In genomic region chr7:1060315-1061080, GRCh38 we compare ENCODE assay signal across 10 cellular contexts. TPM values are rescaled to one million over a fixed set of nuclear protein-coding genes. Genes with fewer than 3 reads are reported as not detected.
DNase-seq lines count a peak whose midpoint lies in the region; ATAC-seq and TF ChIP-seq lines count a peak whose summit lies in the region.
"Had no signal": no experiment of that assay in that cellular context is flagged by ENCODE, and none has a peak within 500 bp of the region (broad histone marks: within the 10 kb centered on the region; RNA-seq: fewer than 3 reads in every experiment).

No MANE protein-coding gene starts in this region.

- no peak for TF ChIP-seq CTCF in left lung (IDR thresholded peaks at IDR 0.05)
- no peak for TF ChIP-seq CTCF in upper lobe of left lung (IDR thresholded peaks at IDR 0.05)
- TF ChIP-seq CTCF in transverse colon (IDR thresholded peaks at IDR 0.05): no peak

- TF ChIP-seq RAD21 in Ishikawa (IDR thresholded peaks at IDR 0.05; ENCODE audit: low read depth): no peak

- TF ChIP-seq EP300 in Ishikawa (IDR thresholded peaks at IDR 0.05; ENCODE audit: borderline replicate concordance) (no peak), upper lobe of left lung (IDR thresholded peaks at IDR 0.05) (peak in 1 of 4 donors; percentile 23), transverse colon (IDR thresholded peaks at IDR 0.05; ENCODE audit: low read depth) (no peak)

- in situ Hi-C loops in transverse colon (cut with MboI; ENCODE audit: low pct_ligation_motif_present in 1 of 4, low pct_unique_long_range_greater_than_20kb in 1 of 4, low sequenced_read_pairs in 3 of 4): loop anchor here in 3 of 4 donors (5.0 to 10.0 kb wide), 2 partner anchors 66 to 68 kb away; no protein-coding TSS in a partner anchor

- H3K9me3 ChIP-seq in ectodermal cell (ENCODE audit: control insufficient read depth, low read length): no peaks in the 10 kb centered on the region
- no peaks in the 10 kb centered on the region for H3K9me3 ChIP-seq in left lung
- no peaks in the 10 kb centered on the region for H3K9me3 ChIP-seq in upper lobe of left lung
- no peaks in the 10 kb centered on the region for H3K9me3 ChIP-seq in transverse colon

- H3K36me3 ChIP-seq in ectodermal cell (ENCODE audit: control insufficient read depth, insufficient read depth, low read length): no peaks in the 10 kb centered on the region
- H3K36me3 ChIP-seq in left lung: peaks cover 0 to 14% of the 10 kb centered on the region in 2 donors
- peaks cover 0 to 17% (median 6%) of the 10 kb centered on the region in 4 donors for H3K36me3 ChIP-seq in upper lobe of left lung
- H3K36me3 ChIP-seq in transverse colon: no peaks in the 10 kb centered on the region

- H3K27ac ChIP-seq in ectodermal cell (ENCODE audit: insufficient read depth, low read depth, low read length, poor library complexity, severe bottlenecking) (peak overlapping the region; percentile 44), left lung (peak overlapping the region; percentile 59 to 61), upper lobe of left lung (peak overlapping the region; percentile 65 to 89 (median 80)), substantia nigra (ENCODE audit: low read depth, low read length, poor library complexity, severe bottlenecking) (no peak overlapping the region), transverse colon (peak overlapping the region in 1 of 4 donors; percentile 13)

- H3K4me1 ChIP-seq in ectodermal cell (ENCODE audit: control insufficient read depth, insufficient read depth, low read length) (peaks cover 30% of the 10 kb centered on the region), left lung (peaks cover 10 to 38% of the 10 kb centered on the region in 2 donors), upper lobe of left lung (peaks cover 33 to 53% (median 41%) of the 10 kb centered on the region in 4 donors), transverse colon (peaks cover 9 to 19% (median 12%) of the 10 kb centered on the region in 4 donors)

- intact Hi-C loops in left lung (cut with DNase I): no loop called here
- intact Hi-C loops in transverse colon (cut with DNase I; ENCODE audit: low total_unique reads): no loop called here

- H3K27me3 ChIP-seq in ectodermal cell (ENCODE audit: control insufficient read depth, insufficient read depth, low read length, poor library complexity, severe bottlenecking) (peaks cover 6% of the 10 kb centered on the region), left lung (peaks cover 0 to 38% of the 10 kb centered on the region in 2 donors), upper lobe of left lung (no peaks in the 10 kb centered on the region), transverse colon (no peaks in the 10 kb centered on the region)

- TF ChIP-seq POLR2A in upper lobe of left lung (IDR thresholded peaks at IDR 0.05): no peak
- no peak for TF ChIP-seq POLR2A in transverse colon (IDR thresholded peaks at IDR 0.05)

- peak in 1 of 2 donors; percentile 81 for DNase-seq in left lung
- peak; percentile 61 to 83 for DNase-seq in upper lobe of left lung
- DNase-seq in substantia nigra (lab: John Stamatoyannopoulos, UW): no peak
- DNase-seq in transverse colon: no peak
- DNase-seq: activated naive CD4-positive, alpha-beta T cell; NCI-H526 had no signal

- WGBS in ectodermal cell, 2 experiments: 48 to 49% methylated on average over 35 of the region's 35 CpGs
- WGBS in upper lobe of left lung, 2 donors: 38% methylated on average over 16 to 33 of the region's 35 CpGs
- WGBS in transverse colon (ENCODE audit: low coverage in 1 of 2), 2 donors: 72% methylated on average over 31 of the region's 35 CpGs; no CpG with 5 or more reads in 1 of the 2 donors

- ATAC-seq in left lung (peak; percentile 20), upper lobe of left lung (ENCODE audit: low FRiP score in 2 of 2) (peak in 1 of 2 donors; percentile 28), HG03469 (IDR thresholded peaks at IDR 0.05; ENCODE audit: unreplicated experiment) (no peak)

- H3K4me3 ChIP-seq in ectodermal cell (ENCODE audit: insufficient read depth, low read depth, low read length) (peak overlapping the region; percentile 18), left lung (no peak overlapping the region), upper lobe of left lung (peak overlapping the region in 3 of 4 donors; percentile 16 to 31 (median 21)), transverse colon (no peak overlapping the region)

TF ChIP-seq in Ishikawa, 13 proteins besides CTCF, POLR2A, EP300 and RAD21:
- TF ChIP-seq TEAD4 (IDR thresholded peaks at IDR 0.05) (peak; percentile 93), EGR1 (IDR thresholded peaks at IDR 0.05) (no peak), TCF12 (IDR thresholded peaks at IDR 0.05; ENCODE audit: low read depth) (0 out of 2 replicates have a peak, but pooled peaks have one; percentile 39), CEBPB (IDR thresholded peaks at IDR 0.05) (no peak), NFIC (IDR thresholded peaks at IDR 0.05) (no peak), REST (IDR thresholded peaks at IDR 0.05; ENCODE audit: low read depth) (no peak), YY1 (IDR thresholded peaks at IDR 0.05; ENCODE audit: low read depth) (no peak), ZBTB7A (IDR thresholded peaks at IDR 0.05; ENCODE audit: low read depth) (no peak; the same call in 1 of the 2 replicates), TAF1 (IDR thresholded peaks at IDR 0.05; ENCODE audit: low read depth) (no peak), CREB1 (IDR thresholded peaks at IDR 0.05; ENCODE audit: low read depth) (no peak)
- TF ChIP-seq, protein P1, sequence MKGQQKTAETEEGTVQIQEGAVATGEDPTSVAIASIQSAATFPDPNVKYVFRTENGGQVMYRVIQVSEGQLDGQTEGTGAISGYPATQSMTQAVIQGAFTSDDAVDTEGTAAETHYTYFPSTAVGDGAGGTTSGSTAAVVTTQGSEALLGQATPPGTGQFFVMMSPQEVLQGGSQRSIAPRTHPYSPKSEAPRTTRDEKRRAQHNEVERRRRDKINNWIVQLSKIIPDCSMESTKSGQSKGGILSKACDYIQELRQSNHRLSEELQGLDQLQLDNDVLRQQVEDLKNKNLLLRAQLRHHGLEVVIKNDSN (IDR thresholded peaks at IDR 0.05): peak; percentile 86
- TF ChIP-seq, protein P2, sequence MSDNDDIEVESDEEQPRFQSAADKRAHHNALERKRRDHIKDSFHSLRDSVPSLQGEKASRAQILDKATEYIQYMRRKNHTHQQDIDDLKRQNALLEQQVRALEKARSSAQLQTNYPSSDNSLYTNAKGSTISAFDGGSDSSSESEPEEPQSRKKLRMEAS (IDR thresholded peaks at IDR 0.05): peak; percentile 95

RNA-seq across cellular contexts. Expression of gene GPR146, which starts 16.2 kb away (rescaled TPM):
- polyA plus RNA-seq in ectodermal cell (2013, experiment 1 of 4): 2.8 TPM
- polyA plus RNA-seq in ectodermal cell (2013, experiment 2 of 4): 4.8 TPM
- polyA plus RNA-seq in ectodermal cell (2013, experiment 3 of 4): 2.4 TPM
- 3.7 TPM for polyA plus RNA-seq in ectodermal cell (2013, experiment 4 of 4)
- total RNA-seq in left lung: 10 to 100 TPM; 16.7 to 18.9 TPM
- 10 to 100 TPM; 11.2 to 32.8 (median 28.9) TPM for total RNA-seq in upper lobe of left lung
- 10 to 100 TPM in 1 of 4 donors, 1 to 10 TPM in 1, not detected in 2; 9.2 to 14.5 TPM for total RNA-seq in transverse colon

RNA-seq across cellular contexts. Expression of gene GPER1, which starts 27.4 kb away (rescaled TPM):
- 2.6 TPM for polyA plus RNA-seq in ectodermal cell (2013, experiment 1 of 4)
- 2.9 TPM for polyA plus RNA-seq in ectodermal cell (2013, experiment 2 of 4)
- 2.6 TPM for polyA plus RNA-seq in ectodermal cell (2013, experiment 3 of 4)
- polyA plus RNA-seq in ectodermal cell (2013, experiment 4 of 4): 3.2 TPM
- total RNA-seq in left lung (10 to 100 TPM in 1 of 2 donors, 1 to 10 TPM in 1; 8.1 to 11.6 TPM), upper lobe of left lung (10 to 100 TPM in 2 of 6 donors, 1 to 10 TPM in 4; 6.5 to 24.7 (median 8.5) TPM), transverse colon (10 to 100 TPM in 3 of 4 donors, 1 to 10 TPM in 1; 2.2 to 33.7 (median 11.7) TPM)
- total RNA-seq: natural killer cell treated with Interleukin-12 subunit alpha and Interleukin-12 subunit beta and Interleukin-15 and Interleukin-18, amount 100 ng/mL, for 72 hours had no signal

Comparison
In these comparisons a context has a peak if more than half of its experiments do, and no peak if none do; other contexts are left out.
1. H3K4me3 ChIP-seq: peak in ectodermal cell (single experiment) and upper lobe of left lung (3 of 4); none in left lung (0 of 2) and transverse colon (0 of 4).
2. DNase-seq: peak in upper lobe of left lung (2 of 2); none in substantia nigra (0 of 49) and transverse colon (single experiment).